In genomic region chr21:42651515-42652401, GRCh38 we compare ENCODE assay signal across 7 cellular contexts. TPM values are rescaled to one million over a fixed set of nuclear protein-coding genes. Genes with fewer than 3 reads are reported as not detected.
A peak's percentile ranks its signal among the peaks of the same experiment; 100 is the strongest.
DNase-seq lines count a peak whose midpoint lies in the region; ATAC-seq and TF ChIP-seq lines count a peak whose summit lies in the region.

No MANE protein-coding gene starts in this region.

- peak overlapping the region; percentile 69 for H3K27ac ChIP-seq in cingulate gyrus (ENCODE audit: low read depth, low read length)

- H3K9me3 Mint-ChIP-seq in Calu3 (ENCODE audit: low read depth, unreplicated experiment) (no peaks in the 10 kb centered on the region), neural crest cell (no peaks in the 10 kb centered on the region)

- H3K27ac Mint-ChIP-seq in Calu3 (ENCODE audit: unreplicated experiment) (no peak overlapping the region), neural crest cell (ENCODE audit: unreplicated experiment) (no peak overlapping the region)

- DNase-seq in Calu3 (peak; percentile 14), NCI-H146 treated with DMSO at 0.1 percent for 48 hours (lab: John Stamatoyannopoulos, UW; ENCODE audit: unreplicated experiment) (peak; percentile 86), neural crest cell (ENCODE audit: low read depth, low spot score) (no peak)
- DNase-seq in activated CD4-positive, CD25-positive, alpha-beta regulatory T cell (lab: John Stamatoyannopoulos, UW) = no peak

- TF ChIP-seq CTCF in Calu3 (IDR thresholded peaks at IDR 0.05; ENCODE audit: unreplicated experiment) = no peak
- TF ChIP-seq CTCF in neural crest cell (conservative IDR thresholded peaks at IDR 0.05) = no peak

- no TSS peak for BruUV-seq in Calu3 (replicated peaks; lab: Mats Ljungman, UMichigan)

- H3K27me3 Mint-ChIP-seq in Calu3 (ENCODE audit: unreplicated experiment) = peaks cover 13% of the 10 kb centered on the region
- no peaks in the 10 kb centered on the region for H3K27me3 Mint-ChIP-seq in neural crest cell (ENCODE audit: low read depth)

- intact Hi-C loops in Calu3 (cut with micrococcal nuclease; ENCODE audit: unreplicated experiment) = loop anchor here (5.0 kb wide), 2 partner anchors 44 to 181 kb away; no protein-coding TSS in a partner anchor

- H3K36me3 Mint-ChIP-seq in Calu3 (ENCODE audit: insufficient read depth, unreplicated experiment) (peaks cover 11% of the 10 kb centered on the region), neural crest cell (ENCODE audit: low read depth) (no peaks in the 10 kb centered on the region)

- peaks cover 19% of the 10 kb centered on the region for H3K4me1 Mint-ChIP-seq in Calu3 (ENCODE audit: low read depth, unreplicated experiment)
- H3K4me1 Mint-ChIP-seq in neural crest cell = peaks cover 38% of the 10 kb centered on the region

- CTCF ChIA-PET in Calu3 (lab: Charles Lee) = interaction anchor here (0.7 to 2.6 kb wide), 3 partner anchors 9 to 59 kb away, joined by 3 to 10 read pairs (median 4); no protein-coding TSS in a partner anchor

- ATAC-seq in HG02571 (IDR thresholded peaks at IDR 0.05; ENCODE audit: unreplicated experiment) = no peak
- ATAC-seq in HG03159 (IDR thresholded peaks at IDR 0.05; ENCODE audit: unreplicated experiment) = no peak

- H3K4me3 Mint-ChIP-seq in Calu3 (ENCODE audit: low read depth, unreplicated experiment) (no peak overlapping the region), neural crest cell (peak overlapping the region; percentile 97)

RNA-seq across cellular contexts. Expression of gene PDE9A, which starts 1.7 kb away (rescaled TPM):
- total RNA-seq in Calu3 (2022) (10.9 and 14.3 TPM in 2 replicates), neural crest cell (31.4 and 40.7 TPM in 2 replicates)

Comparison
In these comparisons a context has a peak if more than half of its experiments do, and no peak if none do; other contexts are left out.
1. DNase-seq: peak in Calu3 (single experiment) and NCI-H146 treated with DMSO at 0.1 percent for 48 hours (single experiment); none in neural crest cell (single experiment) and activated CD4-positive, CD25-positive, alpha-beta regulatory T cell (0 of 4).